ENCODE assay signal across 9 cellular contexts in the genomic region with DNA sequence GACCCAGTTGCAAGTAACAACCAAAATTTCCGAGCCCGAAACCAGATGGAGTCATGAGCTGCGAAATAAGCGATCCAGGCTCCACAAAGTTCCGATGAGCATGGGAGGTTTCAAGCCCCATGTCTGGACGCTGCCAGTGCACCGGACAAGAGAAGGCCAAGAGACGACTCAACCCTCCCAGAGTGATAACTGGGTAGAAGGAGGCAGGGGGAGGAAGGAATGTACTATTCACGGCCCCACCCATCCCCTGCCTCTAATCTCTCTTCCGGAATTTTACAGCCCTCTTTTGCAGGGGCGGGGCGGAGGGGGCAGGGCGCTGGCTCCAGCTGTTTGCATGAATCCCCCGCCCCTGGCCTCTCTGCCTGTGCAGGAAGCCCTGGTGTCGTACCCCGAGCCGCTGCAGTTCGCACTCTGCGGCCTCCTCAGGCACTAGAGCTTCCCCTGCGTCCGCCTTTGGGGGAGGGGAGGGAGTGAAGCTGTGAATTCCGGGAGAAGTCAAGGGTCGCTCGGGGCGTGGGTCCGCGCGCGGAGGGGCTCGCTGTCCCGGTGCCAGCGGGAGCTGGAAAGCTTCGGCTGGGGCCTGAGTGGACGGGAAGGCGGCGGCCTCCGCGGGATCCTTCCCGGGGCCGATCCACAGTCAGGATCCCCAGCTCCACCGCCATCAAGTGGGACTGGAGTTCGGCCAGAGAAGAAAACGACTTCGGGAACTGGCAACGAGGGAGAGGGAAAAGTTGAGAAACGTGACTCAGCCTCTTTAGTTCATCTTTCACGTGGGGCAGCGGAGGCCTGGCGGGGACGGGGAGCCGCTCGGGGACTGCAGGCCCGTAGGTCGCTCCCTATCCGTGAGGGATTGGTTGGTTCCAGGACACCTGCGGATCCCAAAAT. TPM values are rescaled to one million over a fixed set of nuclear protein-coding genes. Genes with fewer than 3 reads are reported as not detected.
DNase-seq lines count a peak whose midpoint lies in the region; ATAC-seq and TF ChIP-seq lines count a peak whose summit lies in the region.
"Had no signal": no experiment of that assay in that cellular context is flagged by ENCODE, and none has a peak within 500 bp of the region (broad histone marks: within the 10 kb centered on the region; RNA-seq: fewer than 3 reads in every experiment).

No MANE protein-coding gene starts in this region.

- peak overlapping the region; percentile 97 for H2AFZ ChIP-seq in SU-DHL-6 (ENCODE audit: low read depth, low read length, severe bottlenecking)

- peaks cover 20% of the 10 kb centered on the region for H3F3A ChIP-seq in SU-DHL-6 (ENCODE audit: insufficient read depth)

- no peaks in the 10 kb centered on the region for H3K9me3 ChIP-seq in SU-DHL-6 (ENCODE audit: insufficient read depth, low read length)

- peak overlapping the region; percentile 78 for H3K4me2 ChIP-seq in SU-DHL-6 (ENCODE audit: low read depth, low read length, poor library complexity, severe bottlenecking)

- H3K27ac ChIP-seq in SU-DHL-6 (ENCODE audit: low read depth, low read length) (no peak overlapping the region; the same call in 1 of the 2 replicates), adipose tissue (ENCODE audit: low read depth, low read length) (peak overlapping the region; percentile 63)
- H3K27ac ChIP-seq: 22Rv1 had no signal

- peak; percentile 66 for ATAC-seq in HG03139 (IDR thresholded peaks at IDR 0.05; ENCODE audit: unreplicated experiment)

- H3K36me3 ChIP-seq in SU-DHL-6 (ENCODE audit: low read length) = no peaks in the 10 kb centered on the region

- DNase-seq in DMS53 (lab: John Stamatoyannopoulos, UW) = peak; percentile 39
- no peak for DNase-seq in DMS53 treated with DMSO at 0.1 percent for 48 hours (lab: John Stamatoyannopoulos, UW; ENCODE audit: unreplicated experiment)
- peak; percentile 82 for DNase-seq in hepatic stellate cell (ENCODE audit: low spot score)
- DNase-seq in retinal pigment epithelial cell (ENCODE audit: low read depth) = peak; percentile 71
- no peak for DNase-seq in NCI-H1694 treated with DMSO at 0.1 percent for 48 hours (lab: John Stamatoyannopoulos, UW)

- H3K9me2 ChIP-seq in SU-DHL-6 (replicated peaks; ENCODE audit: insufficient read depth, low read length) = no peaks in the 10 kb centered on the region

- H4K20me1 ChIP-seq in SU-DHL-6 (ENCODE audit: low read depth, low read length) = no peaks in the 10 kb centered on the region

- TF ChIP-seq CTCF in SU-DHL-6 (IDR thresholded peaks at IDR 0.05; ENCODE audit: insufficient read depth, low read length, poor library complexity, severe bottlenecking) (no peak), retinal pigment epithelial cell (conservative IDR thresholded peaks at IDR 0.05; ENCODE audit: low read depth, low read length) (no peak)

- H3K4me3 ChIP-seq in SU-DHL-6 (ENCODE audit: insufficient read depth, low read length, poor library complexity, severe bottlenecking) = peak overlapping the region; percentile 49
- peak overlapping the region; percentile 36 for H3K4me3 ChIP-seq in retinal pigment epithelial cell (ENCODE audit: low read length)

- no peaks in the 10 kb centered on the region for H3K27me3 ChIP-seq in SU-DHL-6 (ENCODE audit: low read length)

- WGBS in adipose tissue, 3 donors = 3 to 37% (median 4%) methylated on average over 56 of the region's 56 CpGs

- peak overlapping the region; percentile 57 for H3K9ac ChIP-seq in SU-DHL-6 (ENCODE audit: low read length)

- H3K79me2 ChIP-seq in SU-DHL-6 (ENCODE audit: insufficient read depth, low read length) = no peaks in the 10 kb centered on the region

RNA-seq across cellular contexts. Expression of gene PTP4A2, which starts 6.3 kb away (rescaled TPM):
- polyA plus RNA-seq in adipose tissue = 100 to 1,000 TPM in 2 of 3 donors, 10 to 100 TPM in 1; 42.8 to 282 (median 149) TPM

Comparison
In these comparisons a context has a peak if more than half of its experiments do, and no peak if none do; other contexts are left out.
1. DNase-seq: peak in DMS53 (single experiment), hepatic stellate cell (single experiment) and retinal pigment epithelial cell (single experiment); none in DMS53 treated with DMSO at 0.1 percent for 48 hours (single experiment) and NCI-H1694 treated with DMSO at 0.1 percent for 48 hours (single experiment).